ENCODE assay signal across 13 cellular contexts in genomic region chr2:19851116-19851515, GRCh38. TPM values are rescaled to one million over a fixed set of nuclear protein-coding genes. Genes with fewer than 3 reads are reported as not detected.
DNase-seq lines count a peak whose midpoint lies in the region; ATAC-seq and TF ChIP-seq lines count a peak whose summit lies in the region.
"Had no signal": no experiment of that assay in that cellular context is flagged by ENCODE, and none has a peak within 500 bp of the region (broad histone marks: within the 10 kb centered on the region; RNA-seq: fewer than 3 reads in every experiment).

No MANE protein-coding gene starts in this region.

- no peak for ATAC-seq in GM19463 (IDR thresholded peaks at IDR 0.05; ENCODE audit: unreplicated experiment)
- ATAC-seq in GM19455 (IDR thresholded peaks at IDR 0.05; ENCODE audit: unreplicated experiment), result no peak
- ATAC-seq: body of pancreas had no signal

- no peak overlapping the region for H3K4me3 Mint-ChIP-seq in endothelial cell (ENCODE audit: unreplicated experiment)
- H3K4me3 Mint-ChIP-seq: nephron had no signal

- no peaks in the 10 kb centered on the region for H3K4me1 Mint-ChIP-seq in endothelial cell (ENCODE audit: unreplicated experiment)

- DNase-seq in NCI-H146 treated with DMSO at 0.1 percent for 48 hours (lab: John Stamatoyannopoulos, UW; ENCODE audit: unreplicated experiment) (peak; percentile 33), endothelial cell (ENCODE audit: low spot score) (peak; percentile 35), renal cortical epithelial cell (ENCODE audit: low read depth) (peak; percentile 36), GDM1 (lab: John Stamatoyannopoulos, UW) (no peak)
- DNase-seq: body of pancreas; DMS79; kidney; NCI-H187; stimulated activated CD4-positive, alpha-beta T cell treated with anti-CD3 and anti-CD28 coated beads, Interleukin-15, amount 100 ng/mL, for 24 hours had no signal

- H3K27me3 Mint-ChIP-seq in endothelial cell (ENCODE audit: unreplicated experiment), result no peaks in the 10 kb centered on the region

- TF ChIP-seq CTCF in GM12873 (IDR thresholded peaks at IDR 0.05; ENCODE audit: insufficient read depth, low read depth, low read length, missing control alignments) (peak; percentile 26), endothelial cell (IDR thresholded peaks at IDR 0.05; ENCODE audit: unreplicated experiment) (no peak)

- no peaks in the 10 kb centered on the region for H3K36me3 Mint-ChIP-seq in endothelial cell (ENCODE audit: low read depth, unreplicated experiment)

- H3K9me3 Mint-ChIP-seq in endothelial cell (ENCODE audit: unreplicated experiment), result no peaks in the 10 kb centered on the region
- H3K9me3 Mint-ChIP-seq: nephron had no signal

- no peak overlapping the region for H3K27ac Mint-ChIP-seq in endothelial cell (ENCODE audit: unreplicated experiment)

RNA-seq across cellular contexts. Expression of gene TTC32, which starts 50.7 kb away (rescaled TPM):
- total RNA-seq in endothelial cell (ENCODE audit: unreplicated experiment), result 9.4 TPM
- total RNA-seq in renal cortical epithelial cell, result 5.2 and 19.1 TPM in 2 replicates
